In genomic region chr14:24036180-24036962, GRCh38 we compare ENCODE assay signal across 8 cellular contexts. TPM values are rescaled to one million over a fixed set of nuclear protein-coding genes. Genes with fewer than 3 reads are reported as not detected.
A peak's percentile ranks its signal among the peaks of the same experiment; 100 is the strongest.
DNase-seq lines count a peak whose midpoint lies in the region; ATAC-seq, FAIRE-seq and TF ChIP-seq lines count a peak whose summit lies in the region.
"Not testable (repeated sequence)": the region's sequence is repeated elsewhere in the genome, so short reads cannot be mapped to it uniquely, and the experiment has no call there.

No MANE protein-coding gene starts in this region.

- TF ChIP-seq CTCF in H1 (IDR thresholded peaks at IDR 0.05; ENCODE audit: control extremely low read depth in 1 of 3, insufficient read depth in 1 of 3, low read depth in 1 of 3, low read length in 3 of 3) (peak; percentile 75 to 82 (median 81)), lung (IDR thresholded peaks at IDR 0.05; ENCODE audit: control extremely low read depth, extremely low read depth) (peak; percentile 62)

- H3K18ac ChIP-seq in H1 (ENCODE audit: extremely low read depth, low read length) = peak overlapping the region; percentile 78; the same call in 1 of the 2 replicates

- TF ChIP-seq POLR2A in H1 (IDR thresholded peaks at IDR 0.05; ENCODE audit: control extremely low read depth in 1 of 2, low read depth in 2 of 2, low read length in 2 of 2) = not testable (repeated sequence)

- H3K9me3 Mint-ChIP-seq in CD8-positive, alpha-beta memory T cell = peaks cover 0 to 16% (median 11%) of the 10 kb centered on the region in 5 donors

- H3K14ac ChIP-seq in H1 (ENCODE audit: insufficient read length) = not testable (repeated sequence)

- not testable (repeated sequence) for H4K91ac ChIP-seq in H1 (replicated peaks; ENCODE audit: insufficient read length, low read length)

- H4K8ac ChIP-seq in H1 (ENCODE audit: extremely low read depth, insufficient read depth, low read length) = not testable (repeated sequence)

- not testable (repeated sequence) for TF ChIP-seq EP300 in H1 (IDR thresholded peaks at IDR 0.05; ENCODE audit: borderline replicate concordance in 1 of 2, low read depth in 2 of 2, low read length in 2 of 2)

- H3K79me1 ChIP-seq in H1 (ENCODE audit: low read depth, low read length) = not testable (repeated sequence)

- H3K36me3 Mint-ChIP-seq in CD8-positive, alpha-beta memory T cell = not testable (repeated sequence)

- not testable (repeated sequence) for H2BK12ac ChIP-seq in H1 (ENCODE audit: low read depth, low read length)

- H3K36me3 ChIP-seq in CD8-positive, alpha-beta memory T cell (ENCODE audit: insufficient read depth, low read length); H1 (ENCODE audit: control insufficient read depth in 2 of 4, insufficient read depth in 4 of 4, low read length in 3 of 4); lung (ENCODE audit: control insufficient read depth in 2 of 2, insufficient read depth in 2 of 2, low read length in 2 of 2): not testable (repeated sequence)

- not testable (repeated sequence) for H3K9me3 ChIP-seq in CD8-positive, alpha-beta memory T cell (ENCODE audit: low read length); H1 (ENCODE audit: insufficient read depth in 2 of 2, low read depth in 1 of 2, low read length in 1 of 2); lung (ENCODE audit: control insufficient read depth in 2 of 2, insufficient read depth in 1 of 2, low read length in 1 of 2)

- peak overlapping the region; percentile 93 to 97 (median 95) for H3K4me3 Mint-ChIP-seq in CD8-positive, alpha-beta memory T cell

- H3K4me1 ChIP-seq in CD8-positive, alpha-beta memory T cell (ENCODE audit: insufficient read depth, low read length); H1 (replicated peaks in 1 of 4; ENCODE audit: control insufficient read depth in 3 of 4, insufficient read depth in 4 of 4, low read length in 3 of 4); lung (ENCODE audit: control insufficient read depth in 2 of 2, insufficient read depth in 2 of 2, low read length in 2 of 2): not testable (repeated sequence)

- TF ChIP-seq RAD21 in H1 (IDR thresholded peaks at IDR 0.05 in 1 of 2, conservative IDR thresholded peaks at IDR 0.05 in 1 of 2; ENCODE audit: low read depth in 2 of 2, low read length in 2 of 2) = peak; percentile 51 to 69

- ATAC-seq in GM21381 (IDR thresholded peaks at IDR 0.05; ENCODE audit: unreplicated experiment) = peak; percentile 76
- peak; percentile 88 for ATAC-seq in lung (ENCODE audit: insufficient read depth, low FRiP score)

- not testable (repeated sequence) for H3K23me2 ChIP-seq in H1 (ENCODE audit: low read depth, low read length)

- H3K4me2 ChIP-seq in H1 (ENCODE audit: insufficient read depth in 1 of 2, low read depth in 2 of 2, low read length in 2 of 2) = peak overlapping the region; percentile 50 to 83

- not testable (repeated sequence) for H2BK120ac ChIP-seq in H1 (replicated peaks; ENCODE audit: low read depth, low read length)

- peaks cover 8 to 11% (median 10%) of the 10 kb centered on the region in 3 donors for H3K4me1 Mint-ChIP-seq in CD8-positive, alpha-beta memory T cell

- peak overlapping the region; percentile 69 for H3K4me3 ChIP-seq in CD8-positive, alpha-beta memory T cell (ENCODE audit: low read length)
- H3K4me3 ChIP-seq in H1 (ENCODE audit: extremely low read depth in 1 of 4, insufficient read depth in 2 of 4, low read depth in 3 of 4, low read length in 4 of 4) (peak overlapping the region; percentile 45 to 73 (median 70)), lung (peak overlapping the region; percentile 51)

- not testable (repeated sequence) for H3K27me3 Mint-ChIP-seq in CD8-positive, alpha-beta memory T cell

- peak overlapping the region; percentile 71; the same call in 1 of the 2 replicates for H2BK5ac ChIP-seq in H1 (ENCODE audit: low read depth, low read length)

- not testable (repeated sequence) for H3K27ac ChIP-seq in CD8-positive, alpha-beta memory T cell (ENCODE audit: low read depth, low read length); H1 (ENCODE audit: low read depth, low read length)
- peak overlapping the region; percentile 78 to 89 for H3K27ac ChIP-seq in lung (ENCODE audit: low read depth in 1 of 2, low read length in 1 of 2)

- H3K79me2 ChIP-seq in H1 (ENCODE audit: control insufficient read depth in 1 of 2, insufficient read depth in 2 of 2, low read length in 2 of 2) = not testable (repeated sequence)

- H3K27ac Mint-ChIP-seq in CD8-positive, alpha-beta memory T cell = peak overlapping the region; percentile 70 to 98 (median 92)

- not testable (repeated sequence) for H2AK5ac ChIP-seq in H1 (ENCODE audit: low read depth, low read length)

- not testable (repeated sequence) for H3K23ac ChIP-seq in H1 (ENCODE audit: insufficient read length)

- H3K9ac ChIP-seq in H1 (replicated peaks in 1 of 4; ENCODE audit: extremely low read depth in 1 of 4, low read depth in 3 of 4, low read length in 3 of 4) = peak overlapping the region in 3 of 4 experiments; percentile 34 to 43 (median 39); a peak in 3 of 7 replicates

- WGBS in H1 (ENCODE audit: extremely low coverage in 1 of 2, insufficient coverage in 1 of 2, insufficient read length in 1 of 2, insufficient replicate concordance in 2 of 2, low coverage in 1 of 2, low lambda C conversion rate in 2 of 2, missing lambda C conversion rate in 1 of 2), 2 experiments = 2% methylated on average over 39 of the region's 50 CpGs; no CpG with 5 or more reads in 1 of the 2 experiments
- WGBS in lung, 2 donors = 0 to 1% methylated on average over 36 to 50 of the region's 50 CpGs

- not testable (repeated sequence) for H2BK15ac ChIP-seq in H1 (ENCODE audit: low read length)

- POLR2A ChIA-PET in CD8-positive, alpha-beta memory T cell (lab: Charles Lee) = not testable (repeated sequence)
- POLR2A ChIA-PET in H1 (lab: Charles Lee; ENCODE audit: partially characterized antibody) = interaction anchor here (1.6 kb wide), 1 partner anchor 45 kb away, joined by 3 read pairs; no protein-coding TSS in a partner anchor

- not testable (repeated sequence) for H4K20me1 ChIP-seq in H1 (replicated peaks in 1 of 2; ENCODE audit: control insufficient read depth in 1 of 2, insufficient read depth in 2 of 2, low read length in 2 of 2)

- DNase-seq in CD8-positive, alpha-beta memory T cell = peak; percentile 48 to 76 (median 74)
- DNase-seq in HuH-7.5 (ENCODE audit: low spot score) (peak; percentile 69), NOMO-1 (lab: John Stamatoyannopoulos, UW; ENCODE audit: unreplicated experiment in 2 of 2) (peak; percentile 62 to 85), H1 (ENCODE audit: low read depth in 1 of 2, low spot score in 2 of 2) (peak in 1 of 2 experiments; percentile 85), lung (ENCODE audit: low spot score) (peak; percentile 82)
- peak; percentile 15 for DNase-seq in activated CD8-positive, alpha-beta memory T cell treated with anti-CD3 and anti-CD28 coated beads, Interleukin-2, amount 50 U/mL, for 24 hours (ENCODE audit: extremely low read depth)
- DNase-seq in stimulated activated CD4-positive, alpha-beta T cell treated with anti-CD3 and anti-CD28 coated beads, Interleukin-4, amount 100 ng/mL, for 24 hours = peak; percentile 67

- not testable (repeated sequence) for H3K56ac ChIP-seq in H1 (replicated peaks; ENCODE audit: insufficient read length, low read depth, low read length)

- FAIRE-seq in H1 (lab: Jason Lieb, UNC) = not testable (repeated sequence)

- peak overlapping the region; percentile 71; the same call in 1 of the 2 replicates for H2AFZ ChIP-seq in H1 (ENCODE audit: low read length)

- CTCF ChIA-PET in CD8-positive, alpha-beta memory T cell (lab: Charles Lee) = interaction anchor here (0.9 to 1.2 kb wide), 4 partner anchors 10 to 72 kb away, joined by 3 to 6 read pairs (median 3); no protein-coding TSS in a partner anchor
- CTCF ChIA-PET in H1 (lab: Charles Lee; ENCODE audit: partially characterized antibody) = interaction anchor here (0.8 to 3.4 kb wide), 11 partner anchors 10 to 405 kb away, joined by 3 to 12 read pairs (median 4); partner anchors contain the start of gene IRF9

- not testable (repeated sequence) for H2BK20ac ChIP-seq in H1 (ENCODE audit: low read length)

- H4K5ac ChIP-seq in H1 (ENCODE audit: insufficient read length, low read depth, low read length) = not testable (repeated sequence)

- H3K27me3 ChIP-seq in CD8-positive, alpha-beta memory T cell (ENCODE audit: insufficient read depth, low read length, poor library complexity, severe bottlenecking); H1 (replicated peaks in 1 of 4; ENCODE audit: control insufficient read depth in 3 of 4, extremely low read depth in 1 of 4, insufficient read depth in 3 of 4, low read length in 3 of 4); lung (ENCODE audit: control insufficient read depth, insufficient read depth): not testable (repeated sequence)

- H3K4ac ChIP-seq in H1 (replicated peaks; ENCODE audit: insufficient read length, low read depth, low read length) = not testable (repeated sequence)

RNA-seq across cellular contexts. Expression of gene CARMIL3, which starts 15.4 kb away (rescaled TPM):
- total RNA-seq in CD8-positive, alpha-beta memory T cell = 1 to 10 TPM; 1.2 to 1.5 TPM
- polyA plus RNA-seq in CD8-positive, alpha-beta memory T cell = 0.14 TPM
- total RNA-seq in H1 (2021; fragmentation: NEBNext Ultra II Directional; extraction: Animal tissue kit (Norgen Biotek cat#: 25700)) = 8.5 and 9.0 TPM in 2 replicates
- 6.0 and 7.8 TPM in 2 replicates for polyA plus RNA-seq in H1 (2011; rRNA removed)
- polyA plus RNA-seq in H1 (2011; cell fraction: cytosol; rRNA removed) = 6.2 TPM
- polyA plus RNA-seq in H1 (2011; cell fraction: nucleus; rRNA removed) = 66.0 TPM
- 8.3 to 9.7 TPM (median 9.4 TPM) in 4 replicates for polyA plus RNA-seq in H1 (2012, experiment 1 of 2)
- polyA plus RNA-seq in H1 (2012, experiment 2 of 2) = 4.6 TPM
- 4.0 TPM for polyA plus RNA-seq in H1 (2013, experiment 1 of 2)
- 3.4 TPM for polyA plus RNA-seq in H1 (2013, experiment 2 of 2)
- 9.5 and 11.4 TPM in 2 replicates for polyA minus RNA-seq in H1 (2011; rRNA and poly(A)+ RNA removed)
- polyA minus RNA-seq in H1 (2011; cell fraction: cytosol; rRNA and poly(A)+ RNA removed) = 3.9 TPM
- polyA minus RNA-seq in H1 (2011; cell fraction: nucleus; rRNA and poly(A)+ RNA removed) = 17.4 TPM
- 1 to 10 TPM in 1 of 2 donors, under 1 TPM in 1; 0.37 to 2.4 TPM for total RNA-seq in lung
- polyA plus RNA-seq in lung = under 1 TPM; 0.71 to 0.85 TPM

RNA-seq across cellular contexts. Expression of gene CPNE6, which starts 35.0 kb away (rescaled TPM):
- not detected for total RNA-seq in CD8-positive, alpha-beta memory T cell
- polyA plus RNA-seq in CD8-positive, alpha-beta memory T cell = not detected
- not detected in 2 replicates for total RNA-seq in H1 (2021; fragmentation: NEBNext Ultra II Directional; extraction: Animal tissue kit (Norgen Biotek cat#: 25700))
- polyA plus RNA-seq in H1 (2011; rRNA removed) (0.02 and 0.05 TPM in 2 replicates), lung (not detected)
- not detected for polyA plus RNA-seq in H1 (2011; cell fraction: cytosol; rRNA removed)
- 0.81 TPM for polyA plus RNA-seq in H1 (2011; cell fraction: nucleus; rRNA removed)
- polyA plus RNA-seq in H1 (2012, experiment 1 of 2) = not detected in 4 replicates
- not detected for polyA plus RNA-seq in H1 (2012, experiment 2 of 2)
- polyA plus RNA-seq in H1 (2013, experiment 1 of 2) = 0.04 TPM
- not detected for polyA plus RNA-seq in H1 (2013, experiment 2 of 2)
- polyA minus RNA-seq in H1 (2011; rRNA and poly(A)+ RNA removed) = 0.07 TPM in 1 of 2 replicates, not detected in the other
- not detected for polyA minus RNA-seq in H1 (2011; cell fraction: cytosol; rRNA and poly(A)+ RNA removed)
- polyA minus RNA-seq in H1 (2011; cell fraction: nucleus; rRNA and poly(A)+ RNA removed) = not detected
- not detected for total RNA-seq in lung

RNA-seq across cellular contexts. Expression of gene DHRS4L2, which starts 47.6 kb away (rescaled TPM):
- 10 to 100 TPM; 21.1 to 23.4 TPM for total RNA-seq in CD8-positive, alpha-beta memory T cell
- polyA plus RNA-seq in CD8-positive, alpha-beta memory T cell = 18.4 TPM
- total RNA-seq in H1 (2021; fragmentation: NEBNext Ultra II Directional; extraction: Animal tissue kit (Norgen Biotek cat#: 25700)) = 15.2 and 15.4 TPM in 2 replicates
- polyA plus RNA-seq in H1 (2011; rRNA removed) (12.3 and 14.2 TPM in 2 replicates), lung (10 to 100 TPM; 30.4 to 44.7 TPM)
- 8.7 TPM for polyA plus RNA-seq in H1 (2011; cell fraction: cytosol; rRNA removed)
- polyA plus RNA-seq in H1 (2011; cell fraction: nucleus; rRNA removed) = 9.5 TPM
- polyA plus RNA-seq in H1 (2012, experiment 1 of 2) = 14.7 to 18.7 TPM (median 15.8 TPM) in 4 replicates
- polyA plus RNA-seq in H1 (2012, experiment 2 of 2) = 14.5 TPM
- polyA plus RNA-seq in H1 (2013, experiment 1 of 2) = 14.0 TPM
- polyA plus RNA-seq in H1 (2013, experiment 2 of 2) = 13.1 TPM
- 6.6 and 9.1 TPM in 2 replicates for polyA minus RNA-seq in H1 (2011; rRNA and poly(A)+ RNA removed)
- 4.7 TPM for polyA minus RNA-seq in H1 (2011; cell fraction: cytosol; rRNA and poly(A)+ RNA removed)
- polyA minus RNA-seq in H1 (2011; cell fraction: nucleus; rRNA and poly(A)+ RNA removed) = 6.4 TPM
- total RNA-seq in lung = 10 to 100 TPM; 17.0 to 29.2 TPM

RNA-seq across cellular contexts. Expression of gene PCK2, which starts 57.7 kb away (rescaled TPM):
- 10 to 100 TPM; 79.6 to 88.3 TPM for total RNA-seq in CD8-positive, alpha-beta memory T cell
- 16.9 TPM for polyA plus RNA-seq in CD8-positive, alpha-beta memory T cell
- 79.3 and 81.9 TPM in 2 replicates for total RNA-seq in H1 (2021; fragmentation: NEBNext Ultra II Directional; extraction: Animal tissue kit (Norgen Biotek cat#: 25700))
- polyA plus RNA-seq in H1 (2011; rRNA removed) (115 and 221 TPM in 2 replicates), lung (10 to 100 TPM; 35.2 to 41.2 TPM)
- 165 TPM for polyA plus RNA-seq in H1 (2011; cell fraction: cytosol; rRNA removed)
- 263 TPM for polyA plus RNA-seq in H1 (2011; cell fraction: nucleus; rRNA removed)
- 63.9 to 105 TPM (median 99.4 TPM) in 4 replicates for polyA plus RNA-seq in H1 (2012, experiment 1 of 2)
- polyA plus RNA-seq in H1 (2012, experiment 2 of 2) = 105 TPM
- 67.3 TPM for polyA plus RNA-seq in H1 (2013, experiment 1 of 2)
- 67.0 TPM for polyA plus RNA-seq in H1 (2013, experiment 2 of 2)
- polyA minus RNA-seq in H1 (2011; rRNA and poly(A)+ RNA removed) = 75.2 and 96.9 TPM in 2 replicates
- 79.0 TPM for polyA minus RNA-seq in H1 (2011; cell fraction: cytosol; rRNA and poly(A)+ RNA removed)
- polyA minus RNA-seq in H1 (2011; cell fraction: nucleus; rRNA and poly(A)+ RNA removed) = 63.1 TPM
- 10 to 100 TPM in 1 of 2 donors, 1 to 10 TPM in 1; 8.9 to 91.7 TPM for total RNA-seq in lung
